8 cellular contexts compared by ENCODE assay signal in genomic region chr12:87953257-87953860, GRCh38.
A peak's percentile ranks its signal among the peaks of the same experiment; 100 is the strongest.
DNase-seq lines count a peak whose midpoint lies in the region; ATAC-seq and TF ChIP-seq lines count a peak whose summit lies in the region.

No MANE protein-coding gene starts in this region.

- no peaks in the 10 kb centered on the region for H3K4me1 Mint-ChIP-seq in stimulated activated naive CD8-positive, alpha-beta T cell treated with anti-CD3 and anti-CD28 coated beads, Interleukin-15, amount 100 ng/mL, for 72 hours

- 3 to 6% methylated on average over 3 of the region's 3 CpGs for WGBS in thyroid gland, 2 donors

- H3K27ac Mint-ChIP-seq in activated naive CD4-positive, alpha-beta T cell treated with anti-CD3 and anti-CD28 coated beads, Interleukin-2, amount 50 U/mL, for 72 hours = no peak overlapping the region
- no peak overlapping the region for H3K27ac Mint-ChIP-seq in stimulated activated naive CD8-positive, alpha-beta T cell treated with anti-CD3 and anti-CD28 coated beads, Interleukin-15, amount 100 ng/mL, for 72 hours

- no peaks in the 10 kb centered on the region for H3K9me3 ChIP-seq in thyroid gland

- no peak overlapping the region for H3K27ac ChIP-seq in thyroid gland

- H3K4me3 Mint-ChIP-seq in stimulated activated naive CD8-positive, alpha-beta T cell treated with anti-CD3 and anti-CD28 coated beads, Interleukin-15, amount 100 ng/mL, for 72 hours = no peak overlapping the region

- TF ChIP-seq POLR2A in thyroid gland (IDR thresholded peaks at IDR 0.05) = no peak

- peaks cover 8 to 13% of the 10 kb centered on the region in 2 donors for H3K9me3 Mint-ChIP-seq in activated naive CD4-positive, alpha-beta T cell treated with anti-CD3 and anti-CD28 coated beads, Interleukin-2, amount 50 U/mL, for 72 hours
- peaks cover 0 to 8% of the 10 kb centered on the region in 2 donors for H3K9me3 Mint-ChIP-seq in stimulated activated naive CD8-positive, alpha-beta T cell treated with anti-CD3 and anti-CD28 coated beads, Interleukin-15, amount 100 ng/mL, for 72 hours

- no peaks in the 10 kb centered on the region for H3K4me1 ChIP-seq in thyroid gland

- H3K4me3 ChIP-seq in fibroblast of pulmonary artery (replicated peaks; ENCODE audit: low read depth, low read length) (no peak overlapping the region), thyroid gland (replicated peaks in 1 of 3) (no peak overlapping the region)

- H3K27me3 Mint-ChIP-seq in stimulated activated naive CD8-positive, alpha-beta T cell treated with anti-CD3 and anti-CD28 coated beads, Interleukin-15, amount 100 ng/mL, for 72 hours = no peaks in the 10 kb centered on the region

- TF ChIP-seq CTCF in fibroblast of pulmonary artery (IDR thresholded peaks at IDR 0.05; ENCODE audit: low read length, missing control alignments) (peak; percentile 67), thyroid gland (IDR thresholded peaks at IDR 0.05) (peak in 5 of 6 experiments; percentile 20 to 62 (median 54))

- DNase-seq in DMS153 treated with DMSO at 0.1 percent for 48 hours (lab: John Stamatoyannopoulos, UW; ENCODE audit: unreplicated experiment) (peak; percentile 32), RKO (ENCODE audit: low spot score) (peak; percentile 70), fibroblast of pulmonary artery (ENCODE audit: low read depth) (peak; percentile 69), thyroid gland (peak in 1 of 2 donors; percentile 17)
- DNase-seq in activated naive CD4-positive, alpha-beta T cell treated with anti-CD3 and anti-CD28 coated beads, Interleukin-2, amount 50 U/mL, for 72 hours (ENCODE audit: low spot score in 2 of 2) = no peak
- no peak for DNase-seq in stimulated activated CD4-positive, alpha-beta T cell treated with anti-CD3 and anti-CD28 coated beads, Interleukin-15, amount 100 ng/mL, for 24 hours
- DNase-seq in stimulated activated naive CD8-positive, alpha-beta T cell treated with anti-CD3 and anti-CD28 coated beads, Interleukin-15, amount 100 ng/mL, for 72 hours = no peak

- no peaks in the 10 kb centered on the region for H3K36me3 Mint-ChIP-seq in activated naive CD4-positive, alpha-beta T cell treated with anti-CD3 and anti-CD28 coated beads, Interleukin-2, amount 50 U/mL, for 72 hours

- no peaks in the 10 kb centered on the region for H3K36me3 ChIP-seq in thyroid gland

- intact Hi-C loops in thyroid gland (cut with DNase I) = no loop called here

- H3K27me3 ChIP-seq in thyroid gland = no peaks in the 10 kb centered on the region

- ATAC-seq in HG03565 (IDR thresholded peaks at IDR 0.05; ENCODE audit: unreplicated experiment) = peak; percentile 53
- ATAC-seq in activated naive CD4-positive, alpha-beta T cell treated with anti-CD3 and anti-CD28 coated beads, Interleukin-2, amount 50 U/mL, for 72 hours = no peak
- ATAC-seq in stimulated activated naive CD8-positive, alpha-beta T cell treated with anti-CD3 and anti-CD28 coated beads, Interleukin-15, amount 100 ng/mL, for 72 hours = no peak

Comparison
In these comparisons a context has a peak if more than half of its experiments do, and no peak if none do; other contexts are left out.
1. DNase-seq: peak in DMS153 treated with DMSO at 0.1 percent for 48 hours (single experiment), RKO (single experiment) and fibroblast of pulmonary artery (single experiment); none in activated naive CD4-positive, alpha-beta T cell treated with anti-CD3 and anti-CD28 coated beads, Interleukin-2, amount 50 U/mL, for 72 hours (0 of 2), stimulated activated CD4-positive, alpha-beta T cell treated with anti-CD3 and anti-CD28 coated beads, Interleukin-15, amount 100 ng/mL, for 24 hours (single experiment) and stimulated activated naive CD8-positive, alpha-beta T cell treated with anti-CD3 and anti-CD28 coated beads, Interleukin-15, amount 100 ng/mL, for 72 hours (0 of 2).